In genomic region chr2:164910091-164910899, GRCh38 we compare ENCODE assay signal across 9 cellular contexts. TPM values are rescaled to one million over a fixed set of nuclear protein-coding genes. Genes with fewer than 3 reads are reported as not detected.
A peak's percentile ranks its signal among the peaks of the same experiment; 100 is the strongest.
DNase-seq lines count a peak whose midpoint lies in the region; ATAC-seq and TF ChIP-seq lines count a peak whose summit lies in the region.
"Had no signal": no experiment of that assay in that cellular context is flagged by ENCODE, and none has a peak within 500 bp of the region (broad histone marks: within the 10 kb centered on the region; RNA-seq: fewer than 3 reads in every experiment).

No MANE protein-coding gene starts in this region.

- H3K9me3 ChIP-seq in AG04450 (ENCODE audit: control insufficient read depth, insufficient read depth, low read length) (no peaks in the 10 kb centered on the region), WERI-Rb-1 (ENCODE audit: severe bottlenecking) (no peaks in the 10 kb centered on the region)
- H3K9me3 ChIP-seq: HAP-1 had no signal

- DNase-seq in AG04450 (ENCODE audit: low read depth, low spot score): peak; percentile 33
- peak; percentile 73 for DNase-seq in WERI-Rb-1
- peak; percentile 38 for DNase-seq in left kidney (ENCODE audit: low read depth, low spot score)
- DNase-seq in NOMO-1 treated with dmso at 0.1 percent for 144 hours (lab: John Stamatoyannopoulos, UW; ENCODE audit: unreplicated experiment): no peak
- no peak for DNase-seq in NCI-H345 treated with DMSO at 0.1 percent for 48 hours (lab: John Stamatoyannopoulos, UW; ENCODE audit: unreplicated experiment)

- ATAC-seq in GM18868 (IDR thresholded peaks at IDR 0.05; ENCODE audit: unreplicated experiment) (peak; percentile 84), HG03432 (IDR thresholded peaks at IDR 0.05; ENCODE audit: unreplicated experiment) (peak; percentile 77), HG03342 (IDR thresholded peaks at IDR 0.05; ENCODE audit: unreplicated experiment) (no peak)

- no peak overlapping the region for H3K27ac ChIP-seq in AG04450 (ENCODE audit: low read depth, low read length)
- H3K27ac ChIP-seq in WERI-Rb-1: peak overlapping the region; percentile 80

- H3K27me3 ChIP-seq in AG04450 (ENCODE audit: control insufficient read depth, insufficient read depth, low read length): no peaks in the 10 kb centered on the region
- H3K27me3 ChIP-seq in WERI-Rb-1 (ENCODE audit: insufficient read depth, low read depth, severe bottlenecking): no peaks in the 10 kb centered on the region

- TF ChIP-seq CTCF in AG04450 (IDR thresholded peaks at IDR 0.05; ENCODE audit: low read depth, low read length) (no peak), WERI-Rb-1 (IDR thresholded peaks at IDR 0.05; ENCODE audit: low read depth, low read length) (no peak)

- CTCF ChIA-PET in AG04450 (lab: Charles Lee): interaction anchor here (1.0 to 1.2 kb wide), 2 partner anchors 172 to 174 kb away, joined by 3 to 4 read pairs; no protein-coding TSS in a partner anchor

- POLR2A ChIA-PET in AG04450 (lab: Yijun Ruan, JAX): interaction anchor here (1.4 kb wide), 1 partner anchor 57 kb away, joined by 3 read pairs; no protein-coding TSS in a partner anchor

- H3K4me3 ChIP-seq in AG04450 (ENCODE audit: low read depth, low read length) (no peak overlapping the region), WERI-Rb-1 (ENCODE audit: low read depth, low read length) (peak overlapping the region; percentile 41)
- H3K4me3 ChIP-seq: HAP-1 had no signal

- H3K36me3 ChIP-seq in WERI-Rb-1: no peaks in the 10 kb centered on the region
- H3K36me3 ChIP-seq: HAP-1 had no signal

RNA-seq across cellular contexts. Expression of gene SLC38A11, which starts 45.0 kb away (rescaled TPM):
- 0.16 and 0.52 TPM in 2 replicates for polyA plus RNA-seq in AG04450 (2011; rRNA removed)
- polyA minus RNA-seq in AG04450 (2011; rRNA and poly(A)+ RNA removed): not detected in 2 replicates

Comparison
In these comparisons a context has a peak if more than half of its experiments do, and no peak if none do; other contexts are left out.
1. DNase-seq: peak in AG04450 (single experiment), WERI-Rb-1 (single experiment) and left kidney (single experiment); none in NOMO-1 treated with dmso at 0.1 percent for 144 hours (single experiment) and NCI-H345 treated with DMSO at 0.1 percent for 48 hours (single experiment).